Comparison of ENCODE assay signal across 26 cellular contexts in genomic region chr21:45011426-45011825, GRCh38.
A peak's percentile ranks its signal among the peaks of the same experiment; 100 is the strongest.
DNase-seq lines count a peak whose midpoint lies in the region; ATAC-seq, FAIRE-seq and TF ChIP-seq lines count a peak whose summit lies in the region.
"Had no signal": no experiment of that assay in that cellular context is flagged by ENCODE, and none has a peak within 500 bp of the region (broad histone marks: within the 10 kb centered on the region; RNA-seq: fewer than 3 reads in every experiment).

No MANE protein-coding gene starts in this region.

- H3K4me3 ChIP-seq in HUES64 (ENCODE audit: low read length) (no peak overlapping the region), SJCRH30 (no peak overlapping the region), keratinocyte (ENCODE audit: control insufficient read depth in 2 of 3, extremely low read depth in 1 of 3, insufficient read depth in 2 of 3, low read depth in 1 of 3, low read length in 3 of 3) (no peak overlapping the region), psoas muscle (no peak overlapping the region)
- H3K4me3 ChIP-seq: esophagus squamous epithelium, ovary, SJSA1, upper lobe of right lung had no signal

- no peak for TF ChIP-seq CTCF in keratinocyte (optimal IDR thresholded peaks at IDR 0.05 in 1 of 3, IDR thresholded peaks at IDR 0.05 in 1 of 3, conservative IDR thresholded peaks at IDR 0.05 in 1 of 3; ENCODE audit: extremely low read depth in 1 of 3, insufficient read depth in 2 of 3, low read length in 3 of 3)
- TF ChIP-seq CTCF in psoas muscle (IDR thresholded peaks at IDR 0.05): no peak

- no peaks in the 10 kb centered on the region for H3K79me2 ChIP-seq in keratinocyte (ENCODE audit: control insufficient read depth, insufficient read depth, low read length)

- H2AFZ ChIP-seq in keratinocyte (ENCODE audit: control insufficient read depth, low read length): no peak overlapping the region

- intact Hi-C loops in psoas muscle (cut with DNase I): no loop called here

- no peaks in the 10 kb centered on the region for H4K20me1 ChIP-seq in keratinocyte (ENCODE audit: control insufficient read depth, extremely low read depth, insufficient read depth, low read length)

- ATAC-seq in psoas muscle: no peak
- ATAC-seq: naive thymus-derived CD4-positive, alpha-beta T cell; T-helper 17 cell had no signal

- dilution Hi-C loops in keratinocyte (cut with MboI; ENCODE audit: extremely low pct_ligation_motif_present, low sequenced_read_pairs): no loop called here

- H3K27ac ChIP-seq in HUES64 (ENCODE audit: low read depth, low read length) (no peak overlapping the region), SJCRH30 (peak overlapping the region; percentile 75; the same call in 1 of the 2 replicates), keratinocyte (ENCODE audit: control insufficient read depth, insufficient read depth, low read length) (peak overlapping the region; percentile 80), psoas muscle (no peak overlapping the region)
- H3K27ac ChIP-seq: esophagus squamous epithelium, ovary, upper lobe of right lung had no signal

- no peaks in the 10 kb centered on the region for H3K9me1 ChIP-seq in keratinocyte (ENCODE audit: control insufficient read depth, extremely low read depth, insufficient read depth, low read length)

- WGBS in HUES64: 90% methylated on average over 18 of the region's 18 CpGs
- 92 to 95% (median 92%) methylated on average over 18 of the region's 18 CpGs for WGBS in psoas muscle, 3 donors

- H3K9ac ChIP-seq in HUES64 (ENCODE audit: low read depth, low read length): 0 out of 2 replicates have a peak overlapping the region, but pooled peaks have one; percentile 37
- no peak overlapping the region for H3K9ac ChIP-seq in keratinocyte (ENCODE audit: control insufficient read depth, extremely low read depth, insufficient read depth, low read length)

- FAIRE-seq in keratinocyte (lab: Jason Lieb, UNC): no peak
- FAIRE-seq: bronchial epithelial cell, frontal cortex, islet of Langerhans had no signal

- H3K36me3 ChIP-seq in HUES64 (ENCODE audit: insufficient read depth, low read length) (no peaks in the 10 kb centered on the region), SJCRH30 (no peaks in the 10 kb centered on the region), keratinocyte (ENCODE audit: control insufficient read depth in 2 of 2, extremely low read depth in 1 of 2, insufficient read depth in 2 of 2, low read length in 2 of 2) (no peaks in the 10 kb centered on the region), psoas muscle (ENCODE audit: insufficient read depth in 1 of 2, low read depth in 1 of 2) (no peaks in the 10 kb centered on the region)
- H3K36me3 ChIP-seq: esophagus squamous epithelium, ovary, SJSA1, upper lobe of right lung had no signal

- H3K4me1 ChIP-seq in HUES64 (ENCODE audit: insufficient read depth, low read length) (peaks cover 30% of the 10 kb centered on the region), SJCRH30 (peaks cover 47% of the 10 kb centered on the region), keratinocyte (ENCODE audit: control insufficient read depth, extremely low read depth, insufficient read depth, low read length) (peaks cover 49% of the 10 kb centered on the region), psoas muscle (peaks cover 15% of the 10 kb centered on the region)
- H3K4me1 ChIP-seq: upper lobe of right lung had no signal

- H3K9me3 ChIP-seq in HUES64 (ENCODE audit: insufficient read depth, low read depth, low read length): no peaks in the 10 kb centered on the region; the same call in 1 of the 2 replicates
- 0 out of 2 replicates have a peak, but pooled peaks cover 7% of the 10 kb centered on the region for H3K9me3 ChIP-seq in SJCRH30 (replicated peaks)
- H3K9me3 ChIP-seq in keratinocyte (ENCODE audit: control insufficient read depth, low read depth, low read length): no peaks in the 10 kb centered on the region
- H3K9me3 ChIP-seq in psoas muscle: no peaks in the 10 kb centered on the region
- H3K9me3 ChIP-seq: esophagus squamous epithelium, ovary, SJSA1, upper lobe of right lung had no signal

- H3K27me3 ChIP-seq in HUES64 (ENCODE audit: insufficient read depth, low read length) (peaks cover 12% of the 10 kb centered on the region), SJCRH30 (no peaks in the 10 kb centered on the region), keratinocyte (ENCODE audit: control insufficient read depth, extremely low read depth, insufficient read depth, low read length) (no peaks in the 10 kb centered on the region), psoas muscle (ENCODE audit: insufficient read depth in 3 of 3, low read length in 2 of 3) (no peaks in the 10 kb centered on the region)
- H3K27me3 ChIP-seq: ovary, SJSA1 had no signal

- no peak for DNase-seq in SJCRH30
- DNase-seq in keratinocyte (ENCODE audit: low read depth, low spot score): no peak
- peak; percentile 9 to 39 for DNase-seq in psoas muscle
- DNase-seq in RKO (ENCODE audit: low spot score): no peak
- no peak for DNase-seq in DMS79 treated with DMSO at 0.1 percent for 48 hours (lab: John Stamatoyannopoulos, UW)
- no peak for DNase-seq in DMS 273 treated with DMSO at 0.1 percent for 48 hours (lab: John Stamatoyannopoulos, UW)
- no peak for DNase-seq in RPMI8226
- DNase-seq: activated CD4-positive, alpha-beta T cell treated with anti-CD3 and anti-CD28 coated beads, Interleukin-2, amount 10 ng/mL, durations not matched to agents 24 days and 14 days; activated naive CD4-positive, alpha-beta T cell treated with anti-CD3 and anti-CD28 coated beads for 36 hours; activated T-cell treated with anti-CD3 and anti-CD28 coated beads, Interleukin-2, amount 50 U/mL, for 48 hours; amniotic stem cell; endodermal cell; esophagus squamous epithelium; naive thymus-derived CD4-positive, alpha-beta T cell; NCI-H1417; NCI-H2081; NCI-H446; NCI-H82 had no signal

- H3K4me2 ChIP-seq in keratinocyte (ENCODE audit: control insufficient read depth, extremely low read depth, insufficient read depth, low read depth, low read length): no peak overlapping the region

Comparison
In these comparisons a context has a peak if more than half of its experiments do, and no peak if none do; other contexts are left out.
1. H3K27ac ChIP-seq: peak in SJCRH30 (single experiment) and keratinocyte (single experiment); none in HUES64 (single experiment) and psoas muscle (single experiment).
2. DNase-seq: peak in psoas muscle (2 of 2); none in SJCRH30 (0 of 2), keratinocyte (single experiment), RKO (single experiment), DMS79 treated with DMSO at 0.1 percent for 48 hours (single experiment), DMS 273 treated with DMSO at 0.1 percent for 48 hours (single experiment) and RPMI8226 (single experiment).